13 cellular contexts compared by ENCODE assay signal in the genomic region with DNA sequence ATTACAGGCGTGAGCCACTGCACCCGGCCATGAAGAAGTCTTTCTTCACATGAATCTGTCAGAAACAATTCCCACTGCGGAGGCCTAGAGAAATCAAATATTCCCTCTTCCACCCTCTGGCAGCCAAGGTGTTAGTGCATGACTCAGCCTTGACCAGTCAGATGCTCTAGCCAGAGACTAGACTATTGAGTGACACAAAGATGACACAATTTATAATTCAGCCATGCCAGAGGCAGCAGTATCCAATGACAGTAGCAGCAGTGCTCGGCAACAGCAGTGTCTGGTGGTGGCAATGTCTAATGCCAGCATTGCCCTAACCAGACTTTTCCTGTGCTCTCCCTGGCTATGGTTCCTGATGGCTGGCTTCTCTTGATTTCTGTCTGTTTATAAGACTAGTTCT. TPM values are rescaled to one million over a fixed set of nuclear protein-coding genes. Genes with fewer than 3 reads are reported as not detected.
A peak's percentile ranks its signal among the peaks of the same experiment; 100 is the strongest.
DNase-seq lines count a peak whose midpoint lies in the region; ATAC-seq, FAIRE-seq and TF ChIP-seq lines count a peak whose summit lies in the region.
"Had no signal": no experiment of that assay in that cellular context is flagged by ENCODE, and none has a peak within 500 bp of the region (broad histone marks: within the 10 kb centered on the region; RNA-seq: fewer than 3 reads in every experiment).

No MANE protein-coding gene starts in this region.

- CTCF ChIA-PET in SK-N-SH (lab: Yijun Ruan, JAX), result interaction anchor here (2.3 kb wide), 1 partner anchor 26 kb away, joined by 6 read pairs; no protein-coding TSS in a partner anchor

- DNase-seq in COLO829 (ENCODE audit: low spot score) (peak; percentile 73), HPDE6-E6E7 (ENCODE audit: extremely low spot score) (peak; percentile 69), SK-N-SH (peak; percentile 12), left kidney (ENCODE audit: low read depth, low spot score) (peak; percentile 64), hepatocyte (ENCODE audit: low spot score) (no peak), small intestine (no peak)
- no peak for DNase-seq in activated T-cell treated with anti-CD3 and anti-CD28 coated beads, Interleukin-2, amount 50 U/mL, for 72 hours
- DNase-seq: activated CD4-positive, alpha-beta T cell treated with anti-CD3 and anti-CD28 coated beads, Interleukin-2, amount 10 ng/mL, durations not matched to agents 7 days and 5 days; activated effector memory CD4-positive, alpha-beta T cell treated with Interleukin-2 at 50 U/mL for 16 hours; NCI-H524 treated with DMSO at 0.1 percent for 48 hours; SW 1271 had no signal

- no peak overlapping the region for H3K27ac Mint-ChIP-seq in activated T-cell treated with anti-CD3 and anti-CD28 coated beads, Interleukin-2, amount 50 U/mL, for 72 hours
- H3K27ac Mint-ChIP-seq: activated CD4-positive, alpha-beta T cell treated with anti-CD3 and anti-CD28 coated beads, Interleukin-2, amount 10 ng/mL, durations not matched to agents 7 days and 5 days had no signal

- no peaks in the 10 kb centered on the region for H3K79me2 ChIP-seq in SK-N-SH (ENCODE audit: insufficient read depth)
- H3K79me2 ChIP-seq in hepatocyte, result no peaks in the 10 kb centered on the region

- TF ChIP-seq EP300 in SK-N-SH (IDR thresholded peaks at IDR 0.05; ENCODE audit: borderline replicate concordance in 1 of 2, low read depth in 1 of 2, low read length in 1 of 2), result no peak

- POLR2A ChIA-PET in SK-N-SH (lab: Yijun Ruan, JAX), result no interaction called here

- H3K4me3 ChIP-seq in SK-N-SH (ENCODE audit: low read depth in 2 of 2, low read length in 1 of 2) (no peak overlapping the region), hepatocyte (no peak overlapping the region), small intestine (ENCODE audit: low read depth in 1 of 2, low read length in 2 of 2) (no peak overlapping the region)

- peaks cover 0 to 2% of the 10 kb centered on the region in 2 experiments; a peak in 1 of 4 replicates for H3K4me1 ChIP-seq in SK-N-SH (ENCODE audit: control insufficient read depth in 1 of 2, insufficient read depth in 2 of 2, low read depth in 1 of 2, low read length in 1 of 2)
- peaks cover 4% of the 10 kb centered on the region for H3K4me1 ChIP-seq in hepatocyte (ENCODE audit: insufficient read depth)
- no peaks in the 10 kb centered on the region for H3K4me1 ChIP-seq in small intestine (ENCODE audit: control insufficient read depth in 2 of 2, insufficient read depth in 1 of 2, low read depth in 1 of 2, low read length in 1 of 2)

- no peaks in the 10 kb centered on the region for H3K27me3 Mint-ChIP-seq in activated T-cell treated with anti-CD3 and anti-CD28 coated beads, Interleukin-2, amount 50 U/mL, for 72 hours (ENCODE audit: low read depth)

- no peak for FAIRE-seq in small intestine (lab: Jason Lieb, UNC)
- FAIRE-seq: islet of Langerhans had no signal

- H4K20me1 ChIP-seq in SK-N-SH (ENCODE audit: insufficient read depth) (no peaks in the 10 kb centered on the region), hepatocyte (ENCODE audit: insufficient read depth, poor library complexity, severe bottlenecking) (no peaks in the 10 kb centered on the region)

- no peaks in the 10 kb centered on the region for H3K9me2 ChIP-seq in SK-N-SH
- no peaks in the 10 kb centered on the region for H3K9me2 ChIP-seq in hepatocyte (replicated peaks; ENCODE audit: insufficient read depth)

- H3K36me3 Mint-ChIP-seq in activated T-cell treated with anti-CD3 and anti-CD28 coated beads, Interleukin-2, amount 50 U/mL, for 72 hours (ENCODE audit: insufficient read depth in 2 of 2), result no peaks in the 10 kb centered on the region

- TF ChIP-seq CTCF in SK-N-SH (IDR thresholded peaks at IDR 0.05) (no peak), hepatocyte (IDR thresholded peaks at IDR 0.05; ENCODE audit: poor library complexity) (no peak)

- peaks cover 5% of the 10 kb centered on the region for H3F3A ChIP-seq in SK-N-SH (replicated peaks; ENCODE audit: insufficient read depth)

- H3K4me2 ChIP-seq in SK-N-SH (no peak overlapping the region), hepatocyte (no peak overlapping the region)

- H3K27me3 ChIP-seq in SK-N-SH (ENCODE audit: insufficient read depth) (no peaks in the 10 kb centered on the region), hepatocyte (no peaks in the 10 kb centered on the region), small intestine (ENCODE audit: control insufficient read depth in 2 of 2, insufficient read depth in 2 of 2, low read length in 2 of 2) (no peaks in the 10 kb centered on the region)

- ATAC-seq in activated T-cell treated with anti-CD3 and anti-CD28 coated beads, Interleukin-2, amount 50 U/mL, for 72 hours (replicated peaks in 1 of 2), result no peak
- no peak for ATAC-seq in GM18909 (IDR thresholded peaks at IDR 0.05; ENCODE audit: poor library complexity, unreplicated experiment)

- 59% methylated on average over 4 of the region's 4 CpGs for WGBS in SK-N-SH (ENCODE audit: low lambda C conversion rate)
- WGBS in hepatocyte (ENCODE audit: low lambda C conversion rate, missing lambda C conversion rate), result 86% methylated on average over 4 of the region's 4 CpGs
- 83 to 93% (median 92%) methylated on average over 4 of the region's 4 CpGs for WGBS in small intestine, 3 donors

- no peaks in the 10 kb centered on the region for H3K36me3 ChIP-seq in SK-N-SH (replicated peaks in 1 of 2; ENCODE audit: control insufficient read depth in 1 of 2, insufficient read depth in 2 of 2, low read length in 1 of 2)
- no peaks in the 10 kb centered on the region for H3K36me3 ChIP-seq in hepatocyte (replicated peaks; ENCODE audit: insufficient read depth, low read depth)
- H3K36me3 ChIP-seq in small intestine (ENCODE audit: control insufficient read depth in 2 of 2, insufficient read depth in 2 of 2, low read length in 2 of 2), result no peaks in the 10 kb centered on the region

- H3K9me3 Mint-ChIP-seq in activated T-cell treated with anti-CD3 and anti-CD28 coated beads, Interleukin-2, amount 50 U/mL, for 72 hours, result no peaks in the 10 kb centered on the region
- H3K9me3 Mint-ChIP-seq: activated CD4-positive, alpha-beta T cell treated with anti-CD3 and anti-CD28 coated beads, Interleukin-2, amount 10 ng/mL, durations not matched to agents 7 days and 5 days had no signal

- no peak overlapping the region for H2AFZ ChIP-seq in SK-N-SH (ENCODE audit: low read depth)
- H2AFZ ChIP-seq in hepatocyte, result no peak overlapping the region

- no peaks in the 10 kb centered on the region for H3K9me3 ChIP-seq in SK-N-SH
- no peaks in the 10 kb centered on the region for H3K9me3 ChIP-seq in hepatocyte (ENCODE audit: low read depth)
- H3K9me3 ChIP-seq in small intestine (ENCODE audit: control insufficient read depth, low read depth), result no peaks in the 10 kb centered on the region

- no peak overlapping the region for H3K27ac ChIP-seq in SK-N-SH (ENCODE audit: low read depth in 2 of 2, low read length in 1 of 2)
- no peak overlapping the region for H3K27ac ChIP-seq in hepatocyte
- no peak overlapping the region for H3K27ac ChIP-seq in small intestine (ENCODE audit: low read depth in 1 of 2, low read length in 1 of 2)

- H3K9ac ChIP-seq in SK-N-SH, result no peak overlapping the region

- TF ChIP-seq RAD21 in SK-N-SH (IDR thresholded peaks at IDR 0.05; ENCODE audit: low read length), result no peak

- no peak overlapping the region for H3K4me3 Mint-ChIP-seq in activated T-cell treated with anti-CD3 and anti-CD28 coated beads, Interleukin-2, amount 50 U/mL, for 72 hours
- H3K4me3 Mint-ChIP-seq: activated CD4-positive, alpha-beta T cell treated with anti-CD3 and anti-CD28 coated beads, Interleukin-2, amount 10 ng/mL, durations not matched to agents 7 days and 5 days had no signal

- H3K4me1 Mint-ChIP-seq in activated T-cell treated with anti-CD3 and anti-CD28 coated beads, Interleukin-2, amount 50 U/mL, for 72 hours (ENCODE audit: low read depth), result peaks cover 13% of the 10 kb centered on the region

TF ChIP-seq in SK-N-SH, 30 proteins besides CTCF, POLR2A, EP300 and RAD21 (continues in another document):
- TF ChIP-seq TEAD4 (IDR thresholded peaks at IDR 0.05; ENCODE audit: borderline replicate concordance, insufficient read depth) (no peak), ELF1 (IDR thresholded peaks at IDR 0.05) (no peak), RXRA (IDR thresholded peaks at IDR 0.05; ENCODE audit: borderline replicate concordance, low read depth) (no peak), RFX5 (IDR thresholded peaks at IDR 0.05; ENCODE audit: low read length) (peak; percentile 87)
- TF ChIP-seq, protein P1, sequence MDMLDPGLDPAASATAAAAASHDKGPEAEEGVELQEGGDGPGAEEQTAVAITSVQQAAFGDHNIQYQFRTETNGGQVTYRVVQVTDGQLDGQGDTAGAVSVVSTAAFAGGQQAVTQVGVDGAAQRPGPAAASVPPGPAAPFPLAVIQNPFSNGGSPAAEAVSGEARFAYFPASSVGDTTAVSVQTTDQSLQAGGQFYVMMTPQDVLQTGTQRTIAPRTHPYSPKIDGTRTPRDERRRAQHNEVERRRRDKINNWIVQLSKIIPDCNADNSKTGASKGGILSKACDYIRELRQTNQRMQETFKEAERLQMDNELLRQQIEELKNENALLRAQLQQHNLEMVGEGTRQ (IDR thresholded peaks at IDR 0.05; ENCODE audit: borderline replicate concordance, low read depth, low read length), result no peak

RNA-seq across cellular contexts. Expression of a gene that starts 8.7 kb away (rescaled TPM):
- not detected in 2 replicates for polyA plus RNA-seq in SK-N-SH (2012; rRNA removed)
- not detected in 2 replicates for polyA plus RNA-seq in SK-N-SH (2012; cell fraction: cytosol; rRNA removed)
- not detected in 2 replicates for polyA plus RNA-seq in SK-N-SH (2012; cell fraction: nucleus; rRNA removed)
- not detected in 2 replicates for total RNA-seq in hepatocyte
- 0.16 TPM in 1 of 2 replicates, not detected in the other for polyA plus RNA-seq in hepatocyte
- not detected for polyA plus RNA-seq in small intestine
- not detected for total RNA-seq in activated T-cell treated with anti-CD3 and anti-CD28 coated beads, Interleukin-2, amount 50 U/mL, for 72 hours
- total RNA-seq: activated CD4-positive, alpha-beta T cell treated with anti-CD3 and anti-CD28 coated beads, Interleukin-2, amount 10 ng/mL, durations not matched to agents 7 days and 5 days had no signal

RNA-seq across cellular contexts. Expression of a gene that starts 19.2 kb away (rescaled TPM):
- polyA plus RNA-seq in SK-N-SH (2012; rRNA removed), result 10.9 and 13.7 TPM in 2 replicates
- 9.2 and 10.7 TPM in 2 replicates for polyA plus RNA-seq in SK-N-SH (2012; cell fraction: cytosol; rRNA removed)
- polyA plus RNA-seq in SK-N-SH (2012; cell fraction: nucleus; rRNA removed), result 26.8 and 39.2 TPM in 2 replicates
- 32.9 and 42.1 TPM in 2 replicates for total RNA-seq in hepatocyte
- 26.9 and 35.6 TPM in 2 replicates for polyA plus RNA-seq in hepatocyte
- polyA plus RNA-seq in small intestine, result 10 to 100 TPM; 14.3 to 15.9 (median 14.9) TPM
- total RNA-seq in activated T-cell treated with anti-CD3 and anti-CD28 coated beads, Interleukin-2, amount 50 U/mL, for 72 hours, result 10 to 100 TPM; 39.4 to 43.2 TPM

RNA-seq across cellular contexts. Expression of a gene that starts 30.5 kb away (rescaled TPM):
- polyA plus RNA-seq in SK-N-SH (2012; rRNA removed), result 29.9 and 43.0 TPM in 2 replicates
- polyA plus RNA-seq in SK-N-SH (2012; cell fraction: cytosol; rRNA removed), result 25.3 and 26.8 TPM in 2 replicates
- polyA plus RNA-seq in SK-N-SH (2012; cell fraction: nucleus; rRNA removed), result 58.8 and 89.1 TPM in 2 replicates
- total RNA-seq in hepatocyte, result 33.7 and 41.4 TPM in 2 replicates
- polyA plus RNA-seq in hepatocyte, result 10.7 and 12.9 TPM in 2 replicates
- polyA plus RNA-seq in small intestine, result 10 to 100 TPM; 12.7 to 20.4 (median 18.4) TPM
- total RNA-seq in activated T-cell treated with anti-CD3 and anti-CD28 coated beads, Interleukin-2, amount 50 U/mL, for 72 hours, result 10 to 100 TPM; 60.4 to 70.1 TPM

Comparison
In these comparisons a context has a peak if more than half of its experiments do, and no peak if none do; other contexts are left out.
1. DNase-seq: peak in COLO829 (single experiment), HPDE6-E6E7 (single experiment), SK-N-SH (single experiment) and left kidney (single experiment); none in hepatocyte (single experiment), small intestine (single experiment) and activated T-cell treated with anti-CD3 and anti-CD28 coated beads, Interleukin-2, amount 50 U/mL, for 72 hours (0 of 2).